ENCODE assay signal across 15 cellular contexts in the genomic region with DNA sequence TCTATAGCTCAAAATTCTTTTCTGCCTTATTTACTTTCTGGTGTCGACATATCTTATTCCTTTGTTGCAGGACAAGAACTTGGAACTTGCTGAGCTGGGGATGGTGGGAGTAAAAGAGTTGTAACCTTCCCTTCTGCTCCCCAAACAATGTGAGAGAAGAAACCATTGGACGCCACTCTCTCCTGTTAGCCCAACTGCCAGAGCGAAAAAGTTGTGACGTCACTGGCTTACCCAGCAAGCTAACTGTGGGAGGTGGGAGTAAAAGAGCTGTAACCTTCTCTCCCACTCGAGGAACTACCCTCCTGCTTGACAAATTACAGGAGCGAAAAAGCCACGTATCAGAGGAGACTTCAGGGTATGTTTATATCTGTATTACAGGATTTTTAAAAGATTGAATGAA.
DNase-seq lines count a peak whose midpoint lies in the region; ATAC-seq and TF ChIP-seq lines count a peak whose summit lies in the region.
"Had no signal": no experiment of that assay in that cellular context is flagged by ENCODE, and none has a peak within 500 bp of the region (broad histone marks: within the 10 kb centered on the region; RNA-seq: fewer than 3 reads in every experiment).

No MANE protein-coding gene starts in this region.

- 0 out of 2 replicates have a peak overlapping the region, but pooled peaks have one; percentile 45 for H2AFZ ChIP-seq in GM23338

- POLR2A ChIA-PET in WTC11 (lab: Charles Lee), result no interaction called here
- POLR2A ChIA-PET in naive thymus-derived CD4-positive, alpha-beta T cell (lab: Charles Lee), result no interaction called here

- DNase-seq in GM23338 (ENCODE audit: low spot score) (no peak), WTC11 (ENCODE audit: low spot score) (no peak), mesendoderm (peak; percentile 7), testis (peak; percentile 23), NCI-H1436 (lab: John Stamatoyannopoulos, UW) (no peak), OCI-M1 (lab: John Stamatoyannopoulos, UW) (no peak)
- no peak for DNase-seq in naive thymus-derived CD4-positive, alpha-beta T cell
- DNase-seq: 8988T; CD4-positive, alpha-beta memory T cell; DMS153; DMS79; GDM1; HCEC 1CT had no signal

- no peaks in the 10 kb centered on the region for H3K79me2 ChIP-seq in GM23338 (replicated peaks; ENCODE audit: insufficient read depth)
- no peaks in the 10 kb centered on the region for H3K79me2 ChIP-seq in mesendoderm (ENCODE audit: control insufficient read depth, insufficient read depth, low read length)

- no peaks in the 10 kb centered on the region for H3K4me1 Mint-ChIP-seq in GM23338
- peaks cover 10% of the 10 kb centered on the region for H3K4me1 Mint-ChIP-seq in WTC11
- no peaks in the 10 kb centered on the region for H3K4me1 Mint-ChIP-seq in naive thymus-derived CD4-positive, alpha-beta T cell
- H3K4me1 Mint-ChIP-seq: CD14-positive monocyte; CD4-positive, alpha-beta memory T cell had no signal

- no peak overlapping the region for H3K9ac ChIP-seq in mesendoderm (ENCODE audit: low read length)
- H3K9ac ChIP-seq: BLaER1 had no signal

- no peak overlapping the region for H2BK5ac ChIP-seq in mesendoderm (ENCODE audit: low read length)

- H4K5ac ChIP-seq in mesendoderm (ENCODE audit: low read length), result no peak overlapping the region

- no peak for TF ChIP-seq POLR2A in testis (IDR thresholded peaks at IDR 0.05)

- no peak overlapping the region for H2BK15ac ChIP-seq in mesendoderm (replicated peaks; ENCODE audit: low read depth)

- H3K18ac ChIP-seq in mesendoderm (ENCODE audit: low read length), result no peak overlapping the region

- H3K4me3 ChIP-seq in GM23338 (no peak overlapping the region), mesendoderm (ENCODE audit: low read length) (no peak overlapping the region), testis (no peak overlapping the region)
- no peak overlapping the region for H3K4me3 ChIP-seq in naive thymus-derived CD4-positive, alpha-beta T cell (ENCODE audit: low read length)
- H3K4me3 ChIP-seq: BLaER1 had no signal

- no peaks in the 10 kb centered on the region for H3K9me3 ChIP-seq in testis
- H3K9me3 ChIP-seq in naive thymus-derived CD4-positive, alpha-beta T cell (ENCODE audit: control insufficient read depth in 2 of 3, low read length in 3 of 3), result no peaks in the 10 kb centered on the region

- H3K4me2 ChIP-seq in GM23338, result no peak overlapping the region
- no peak overlapping the region for H3K4me2 ChIP-seq in mesendoderm (ENCODE audit: low read length)
- H3K4me2 ChIP-seq: BLaER1 had no signal

- ATAC-seq in GM23338, result no peak
- peak; percentile 28 for ATAC-seq in WTC11
- ATAC-seq in naive thymus-derived CD4-positive, alpha-beta T cell, result no peak

- H3K27me3 ChIP-seq in GM23338 (ENCODE audit: insufficient read depth), result no peaks in the 10 kb centered on the region
- H3K27me3 ChIP-seq in mesendoderm (ENCODE audit: insufficient read depth, low read length, poor library complexity), result no peaks in the 10 kb centered on the region
- no peaks in the 10 kb centered on the region for H3K27me3 ChIP-seq in testis
- H3K27me3 ChIP-seq in naive thymus-derived CD4-positive, alpha-beta T cell (ENCODE audit: control insufficient read depth in 2 of 2, insufficient read depth in 2 of 2, low read length in 2 of 2), result no peaks in the 10 kb centered on the region
- H3K27me3 ChIP-seq: BLaER1 had no signal

- H4K8ac ChIP-seq in mesendoderm (ENCODE audit: low read depth, low read length), result no peak overlapping the region

- H2BK120ac ChIP-seq in mesendoderm (ENCODE audit: low read depth, low read length), result no peak overlapping the region

- no peaks in the 10 kb centered on the region for H3K4me1 ChIP-seq in GM23338 (ENCODE audit: insufficient read depth)
- H3K4me1 ChIP-seq in mesendoderm (ENCODE audit: control insufficient read depth, low read depth, low read length), result no peaks in the 10 kb centered on the region
- no peaks in the 10 kb centered on the region for H3K4me1 ChIP-seq in testis
- H3K4me1 ChIP-seq in naive thymus-derived CD4-positive, alpha-beta T cell (ENCODE audit: control insufficient read depth in 2 of 2, insufficient read depth in 2 of 2, low read length in 2 of 2), result no peaks in the 10 kb centered on the region
- H3K4me1 ChIP-seq: BLaER1 had no signal

- H4K20me1 ChIP-seq in GM23338 (replicated peaks; ENCODE audit: insufficient read depth), result no peaks in the 10 kb centered on the region
- H4K20me1 ChIP-seq: BLaER1 had no signal

- no peak for TF ChIP-seq CTCF in GM23338 (conservative IDR thresholded peaks at IDR 0.05; ENCODE audit: low read depth in 2 of 2)
- no peak for TF ChIP-seq CTCF in WTC11 (IDR thresholded peaks at IDR 0.05)
- TF ChIP-seq CTCF in testis (IDR thresholded peaks at IDR 0.05), result no peak

- H3K56ac ChIP-seq in mesendoderm (ENCODE audit: low read length), result no peak overlapping the region

- H3K36me3 Mint-ChIP-seq in GM23338 (ENCODE audit: low read depth) (no peaks in the 10 kb centered on the region), WTC11 (no peaks in the 10 kb centered on the region)
- H3K36me3 Mint-ChIP-seq in naive thymus-derived CD4-positive, alpha-beta T cell, result no peaks in the 10 kb centered on the region
- H3K36me3 Mint-ChIP-seq: CD14-positive monocyte; CD4-positive, alpha-beta memory T cell had no signal

- no peak overlapping the region for H2AK5ac ChIP-seq in mesendoderm (ENCODE audit: low read length)

- no peaks in the 10 kb centered on the region for H3K36me3 ChIP-seq in GM23338 (ENCODE audit: insufficient read depth)
- no peaks in the 10 kb centered on the region for H3K36me3 ChIP-seq in mesendoderm (ENCODE audit: control insufficient read depth, insufficient read depth, low read length)
- H3K36me3 ChIP-seq in testis (ENCODE audit: low read depth, missing control alignments), result no peaks in the 10 kb centered on the region
- no peaks in the 10 kb centered on the region for H3K36me3 ChIP-seq in naive thymus-derived CD4-positive, alpha-beta T cell (ENCODE audit: control insufficient read depth in 2 of 3, insufficient read depth in 3 of 3, low read length in 3 of 3)
- H3K36me3 ChIP-seq: BLaER1 had no signal

- H3K4ac ChIP-seq in mesendoderm (ENCODE audit: low read depth, low read length), result no peak overlapping the region

- H3K27ac ChIP-seq in GM23338 (ENCODE audit: low read depth) (no peak overlapping the region), mesendoderm (ENCODE audit: low read depth, low read length) (no peak overlapping the region), testis (no peak overlapping the region)
- no peak overlapping the region for H3K27ac ChIP-seq in naive thymus-derived CD4-positive, alpha-beta T cell (ENCODE audit: low read depth, low read length)
- H3K27ac ChIP-seq: BLaER1 had no signal

- H3K9me3 Mint-ChIP-seq in GM23338 (no peaks in the 10 kb centered on the region; the same call in 2 of the 3 replicates), WTC11 (no peaks in the 10 kb centered on the region)
- peaks cover 0 to 5% (median 0%) of the 10 kb centered on the region in 11 donors for H3K9me3 Mint-ChIP-seq in naive thymus-derived CD4-positive, alpha-beta T cell

- H3K27ac Mint-ChIP-seq in GM23338, result no peak overlapping the region
- no peak overlapping the region for H3K27ac Mint-ChIP-seq in WTC11
- no peak overlapping the region for H3K27ac Mint-ChIP-seq in naive thymus-derived CD4-positive, alpha-beta T cell
- H3K27ac Mint-ChIP-seq: CD14-positive monocyte; CD4-positive, alpha-beta memory T cell had no signal

- no peak overlapping the region for H3K23ac ChIP-seq in mesendoderm (ENCODE audit: low read length)

- no peaks in the 10 kb centered on the region for H3K9me2 ChIP-seq in GM23338 (ENCODE audit: insufficient read depth)

- no peaks in the 10 kb centered on the region for H3F3A ChIP-seq in GM23338 (replicated peaks; ENCODE audit: low read depth)

- no peak overlapping the region for H3K4me3 Mint-ChIP-seq in GM23338
- H3K4me3 Mint-ChIP-seq in WTC11, result no peak overlapping the region
- no peak overlapping the region for H3K4me3 Mint-ChIP-seq in naive thymus-derived CD4-positive, alpha-beta T cell
- H3K4me3 Mint-ChIP-seq: CD14-positive monocyte; CD4-positive, alpha-beta memory T cell had no signal

- intact Hi-C loops in testis (cut with DNase I; ENCODE audit: low total_unique reads), result no loop called here
- intact Hi-C loops in naive thymus-derived CD4-positive, alpha-beta T cell (cut with micrococcal nuclease), result no loop called here

- H3K79me1 ChIP-seq in mesendoderm (ENCODE audit: low read length), result no peaks in the 10 kb centered on the region

- no CpG with 5 or more reads among the region's 7 CpGs for WGBS in mesendoderm (ENCODE audit: extremely low coverage, insufficient coverage, low lambda C conversion rate)
- 43 to 54% methylated on average over 7 of the region's 7 CpGs for WGBS in testis, 2 donors

- no peaks in the 10 kb centered on the region for H3K27me3 Mint-ChIP-seq in GM23338 (ENCODE audit: insufficient read depth, low read depth, poor library complexity)
- no peaks in the 10 kb centered on the region; the same call in 1 of the 2 replicates for H3K27me3 Mint-ChIP-seq in WTC11 (ENCODE audit: low read depth)
- no peaks in the 10 kb centered on the region for H3K27me3 Mint-ChIP-seq in naive thymus-derived CD4-positive, alpha-beta T cell
- H3K27me3 Mint-ChIP-seq: CD4-positive, alpha-beta memory T cell had no signal

- CTCF ChIA-PET in WTC11 (lab: Charles Lee), result interaction anchor here (0.7 to 1.3 kb wide), 2 partner anchors 87 to 93 kb away, joined by 3 to 4 read pairs; no protein-coding TSS in a partner anchor
- CTCF ChIA-PET in naive thymus-derived CD4-positive, alpha-beta T cell (lab: Charles Lee), result interaction anchor here (0.7 kb wide), 1 partner anchor 9 kb away, joined by 3 read pairs; no protein-coding TSS in a partner anchor

TF ChIP-seq in GM23338, 12 proteins besides CTCF, POLR2A, EP300 and RAD21 (continues in another document):
- TF ChIP-seq CREB1 (CRISPR knock-in tag; IDR thresholded peaks at IDR 0.05; ENCODE audit: low read depth), result no peak
- TF ChIP-seq ZNF331 (CRISPR knock-in tag; IDR thresholded peaks at IDR 0.05; ENCODE audit: low read depth), result no peak

TF ChIP-seq in WTC11, 78 proteins besides CTCF, POLR2A, EP300 and RAD21 (continues in another document):
- no peak for TF ChIP-seq EMX1 (CRISPR knock-in tag; IDR thresholded peaks at IDR 0.05)
- no peak for TF ChIP-seq NFYB (CRISPR knock-in tag; conservative IDR thresholded peaks at IDR 0.05; ENCODE audit: low read depth)
- TF ChIP-seq SMAD3 (CRISPR knock-in tag; IDR thresholded peaks at IDR 0.05; ENCODE audit: borderline replicate concordance), result no peak
- TF ChIP-seq IRF2 (CRISPR knock-in tag; IDR thresholded peaks at IDR 0.05; ENCODE audit: borderline replicate concordance, low read depth), result no peak

Comparison
In these comparisons a context has a peak if more than half of its experiments do, and no peak if none do; other contexts are left out.
1. DNase-seq: peak in mesendoderm (single experiment) and testis (single experiment); none in GM23338 (single experiment), WTC11 (single experiment), NCI-H1436 (single experiment), OCI-M1 (single experiment) and naive thymus-derived CD4-positive, alpha-beta T cell (0 of 9).